Comparison of ENCODE assay signal across 21 cellular contexts in genomic region chr2:3642521-3643215, GRCh38. TPM values are rescaled to one million over a fixed set of nuclear protein-coding genes. Genes with fewer than 3 reads are reported as not detected.
DNase-seq lines count a peak whose midpoint lies in the region; ATAC-seq and TF ChIP-seq lines count a peak whose summit lies in the region.
"Had no signal": no experiment of that assay in that cellular context is flagged by ENCODE, and none has a peak within 500 bp of the region (broad histone marks: within the 10 kb centered on the region; RNA-seq: fewer than 3 reads in every experiment).

No MANE protein-coding gene starts in this region.

- TF ChIP-seq CTCF in foreskin keratinocyte (conservative IDR thresholded peaks at IDR 0.05), result no peak
- TF ChIP-seq CTCF in osteoblast (IDR thresholded peaks at IDR 0.05; ENCODE audit: extremely low read depth, low read depth, low read length), result no peak
- no peak for TF ChIP-seq CTCF in GM13976 (IDR thresholded peaks at IDR 0.05; ENCODE audit: borderline replicate concordance, control extremely low read depth, extremely low read depth, insufficient read depth, missing control alignments)

- no peaks in the 10 kb centered on the region for H4K20me1 ChIP-seq in osteoblast (ENCODE audit: insufficient read depth, low read length)

- no peak overlapping the region for H3K4me3 ChIP-seq in osteoblast (ENCODE audit: insufficient read depth, low read length)
- H3K4me3 ChIP-seq: left ventricle myocardium inferior, prostate gland had no signal

- H3K9me3 ChIP-seq in T-helper 17 cell (ENCODE audit: control insufficient read depth, low read length, poor library complexity, severe bottlenecking), result no peaks in the 10 kb centered on the region
- no peaks in the 10 kb centered on the region for H3K9me3 ChIP-seq in osteoblast (ENCODE audit: low read depth, low read length)
- H3K9me3 ChIP-seq: left ventricle myocardium inferior, prostate gland had no signal

- no peak overlapping the region for H3K4me3 Mint-ChIP-seq in T-helper 17 cell
- H3K4me3 Mint-ChIP-seq: activated CD8-positive, alpha-beta T cell treated with anti-CD3 and anti-CD28 coated beads for 36 hours; activated T-cell treated with anti-CD3 and anti-CD28 coated beads, Interleukin-2, amount 50 U/mL, for 72 hours had no signal

- H2AFZ ChIP-seq in osteoblast (ENCODE audit: low read length), result no peak overlapping the region

- H3K27ac Mint-ChIP-seq in T-helper 17 cell, result peak overlapping the region; percentile 41
- H3K27ac Mint-ChIP-seq: activated CD8-positive, alpha-beta T cell treated with anti-CD3 and anti-CD28 coated beads for 36 hours; activated naive CD4-positive, alpha-beta T cell treated with anti-CD3 and anti-CD28 coated beads, Interleukin-2, amount 50 U/mL, for 72 hours; activated T-cell treated with anti-CD3 and anti-CD28 coated beads, Interleukin-2, amount 50 U/mL, for 72 hours had no signal

- H3K27me3 ChIP-seq in foreskin keratinocyte (no peaks in the 10 kb centered on the region), osteoblast (ENCODE audit: insufficient read depth, low read length) (no peaks in the 10 kb centered on the region)

- H3K4me1 ChIP-seq in foreskin keratinocyte, result no peaks in the 10 kb centered on the region
- no peaks in the 10 kb centered on the region for H3K4me1 ChIP-seq in osteoblast (ENCODE audit: insufficient read depth, low read length)
- H3K4me1 ChIP-seq: left ventricle myocardium inferior, prostate gland had no signal

- DNase-seq in activated CD4-positive, CD25-positive, alpha-beta regulatory T cell treated with anti-CD3 and anti-CD28 coated beads, Interleukin-2, amount 50 U/mL, for 72 hours, result peak; percentile 24
- DNase-seq in activated CD4-positive, CD25-positive, alpha-beta regulatory T cell (lab: John Stamatoyannopoulos, UW), result no peak
- no peak for DNase-seq in T-helper 17 cell
- DNase-seq in foreskin keratinocyte, result no peak
- peak; percentile 62 for DNase-seq in osteoblast (ENCODE audit: insufficient read length, low spot score, missing footprints)
- DNase-seq in epidermal melanocyte (ENCODE audit: insufficient read length, low spot score), result no peak
- DNase-seq in GM13976 (ENCODE audit: low spot score), result no peak
- DNase-seq in COLO668 (lab: John Stamatoyannopoulos, UW; ENCODE audit: unreplicated experiment), result no peak
- DNase-seq: activated CD8-positive, alpha-beta T cell treated with anti-CD3 and anti-CD28 coated beads for 36 hours; activated T-cell treated with anti-CD3 and anti-CD28 coated beads, Interleukin-2, amount 50 U/mL, for 72 hours; DMS153; left ventricle myocardium inferior; NCI-H1048; NCI-H187 treated with DMSO at 0.1 percent for 48 hours; T-helper 9 cell had no signal

- no peaks in the 10 kb centered on the region for H3K36me3 Mint-ChIP-seq in T-helper 17 cell (ENCODE audit: low read depth)
- H3K36me3 Mint-ChIP-seq: activated naive CD4-positive, alpha-beta T cell treated with anti-CD3 and anti-CD28 coated beads, Interleukin-2, amount 50 U/mL, for 72 hours had no signal

- ATAC-seq in T-helper 17 cell (no peak), foreskin keratinocyte (peak; percentile 6)
- ATAC-seq: activated CD8-positive, alpha-beta T cell treated with anti-CD3 and anti-CD28 coated beads for 36 hours; activated naive CD4-positive, alpha-beta T cell treated with anti-CD3 and anti-CD28 coated beads, Interleukin-2, amount 50 U/mL, for 72 hours; activated T-cell treated with anti-CD3 and anti-CD28 coated beads, Interleukin-2, amount 50 U/mL, for 72 hours had no signal

- in situ Hi-C loops in GM13976 (cut with MboI; ENCODE audit: low sequenced_read_pairs, unreplicated experiment), result no loop called here

- no peak overlapping the region for H3K4me2 ChIP-seq in osteoblast (ENCODE audit: insufficient read depth, low read length)

- no peaks in the 10 kb centered on the region for H3K79me2 ChIP-seq in osteoblast (ENCODE audit: insufficient read depth, low read length)

- H3K4me1 Mint-ChIP-seq in T-helper 17 cell, result peaks cover 2% of the 10 kb centered on the region

- no peaks in the 10 kb centered on the region for H3K36me3 ChIP-seq in osteoblast (ENCODE audit: insufficient read depth, low read length)
- H3K36me3 ChIP-seq: left ventricle myocardium inferior, prostate gland had no signal

- H3K27me3 Mint-ChIP-seq in T-helper 17 cell, result peaks cover 17% of the 10 kb centered on the region
- H3K27me3 Mint-ChIP-seq: activated CD8-positive, alpha-beta T cell treated with anti-CD3 and anti-CD28 coated beads for 36 hours had no signal

- H3K27ac ChIP-seq in foreskin keratinocyte, result no peak overlapping the region
- no peak overlapping the region for H3K27ac ChIP-seq in osteoblast (ENCODE audit: low read depth, low read length)
- H3K27ac ChIP-seq: 22Rv1, left ventricle myocardium inferior, prostate gland, RWPE1 had no signal

RNA-seq across cellular contexts. Expression of gene ALLC, which starts 15.3 kb away (rescaled TPM):
- total RNA-seq in T-helper 17 cell, result not detected
- total RNA-seq in foreskin keratinocyte, result not detected in 2 replicates
- polyA plus RNA-seq in foreskin keratinocyte, result not detected in 2 replicates
- total RNA-seq in osteoblast, result not detected in 2 replicates
- total RNA-seq: activated CD8-positive, alpha-beta T cell treated with anti-CD3 and anti-CD28 coated beads for 36 hours; activated naive CD4-positive, alpha-beta T cell treated with anti-CD3 and anti-CD28 coated beads, Interleukin-2, amount 50 U/mL, for 72 hours; activated T-cell treated with anti-CD3 and anti-CD28 coated beads, Interleukin-2, amount 50 U/mL, for 72 hours; G401; left ventricle myocardium inferior; ureter had no signal

RNA-seq across cellular contexts. Expression of gene COLEC11, which starts 47.8 kb away (rescaled TPM):
- total RNA-seq in T-helper 17 cell, result not detected
- not detected in 2 replicates for total RNA-seq in foreskin keratinocyte
- polyA plus RNA-seq in foreskin keratinocyte, result not detected in 2 replicates
- under 0.01 and 0.36 TPM in 2 replicates for total RNA-seq in osteoblast
- total RNA-seq: activated naive CD4-positive, alpha-beta T cell treated with anti-CD3 and anti-CD28 coated beads, Interleukin-2, amount 50 U/mL, for 72 hours had no signal

Comparison
In these comparisons a context has a peak if more than half of its experiments do, and no peak if none do; other contexts are left out.
1. DNase-seq: peak in activated CD4-positive, CD25-positive, alpha-beta regulatory T cell treated with anti-CD3 and anti-CD28 coated beads, Interleukin-2, amount 50 U/mL, for 72 hours (single experiment) and osteoblast (single experiment); none in activated CD4-positive, CD25-positive, alpha-beta regulatory T cell (0 of 4), T-helper 17 cell (0 of 3), foreskin keratinocyte (0 of 2), epidermal melanocyte (single experiment), GM13976 (single experiment) and COLO668 (single experiment).